Comparison of ENCODE assay signal across 8 cellular contexts in the genomic region with DNA sequence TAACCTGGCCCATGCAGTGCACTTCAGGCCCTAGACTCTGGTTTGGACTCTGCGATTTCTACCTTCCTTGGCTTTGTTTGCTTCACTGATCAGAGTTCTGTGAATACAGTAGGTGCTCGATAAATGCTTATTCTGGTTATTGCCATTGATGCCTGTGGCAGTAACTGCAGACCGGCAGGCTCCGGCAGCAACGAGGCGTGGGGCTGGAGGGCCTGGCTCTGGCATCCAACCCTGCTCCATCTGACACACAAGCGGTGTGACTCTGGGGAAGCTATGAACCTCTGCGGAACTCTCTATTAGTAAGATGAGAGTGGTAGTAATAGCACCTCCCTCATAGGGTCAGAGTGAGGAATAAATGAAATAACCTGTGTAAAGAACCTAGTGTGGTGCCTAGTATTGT.
"Had no signal": no experiment of that assay in that cellular context is flagged by ENCODE, and none has a peak within 500 bp of the region (broad histone marks: within the 10 kb centered on the region; RNA-seq: fewer than 3 reads in every experiment).

No MANE protein-coding gene starts in this region.

- H3K4me1 ChIP-seq: psoas muscle had no signal

- H3K9me3 Mint-ChIP-seq: activated CD4-positive, alpha-beta memory T cell treated with anti-CD3 and anti-CD28 coated beads, Interleukin-2, amount 10 ng/mL, durations not matched to agents 7 days and 5 days; activated naive CD4-positive, alpha-beta T cell treated with anti-CD3 and anti-CD28 coated beads, Interleukin-2, amount 50 U/mL, for 72 hours; activated T-cell treated with anti-CD3 and anti-CD28 coated beads, Interleukin-2, amount 50 U/mL, for 4 hours had no signal

- H3K27ac Mint-ChIP-seq: activated CD4-positive, alpha-beta memory T cell treated with anti-CD3 and anti-CD28 coated beads, Interleukin-2, amount 10 ng/mL, durations not matched to agents 7 days and 5 days; activated naive CD4-positive, alpha-beta T cell treated with anti-CD3 and anti-CD28 coated beads, Interleukin-2, amount 50 U/mL, for 72 hours had no signal

- H3K36me3 ChIP-seq: heart left ventricle had no signal

- H3K9me3 ChIP-seq: heart left ventricle, psoas muscle had no signal

- H3K4me3 ChIP-seq: psoas muscle had no signal

- H3K27ac ChIP-seq: heart left ventricle, psoas muscle had no signal

- H3K36me3 Mint-ChIP-seq: activated naive CD4-positive, alpha-beta T cell treated with anti-CD3 and anti-CD28 coated beads, Interleukin-2, amount 50 U/mL, for 72 hours had no signal

- DNase-seq: cortex of kidney; effector CD8-positive, alpha-beta T cell; foreskin melanocyte had no signal
